In genomic region chr17:81139428-81139827, GRCh38 we compare ENCODE assay signal across 16 cellular contexts. TPM values are rescaled to one million over a fixed set of nuclear protein-coding genes. Genes with fewer than 3 reads are reported as not detected.
A peak's percentile ranks its signal among the peaks of the same experiment; 100 is the strongest.
DNase-seq lines count a peak whose midpoint lies in the region; ATAC-seq, FAIRE-seq and TF ChIP-seq lines count a peak whose summit lies in the region.
"Had no signal": no experiment of that assay in that cellular context is flagged by ENCODE, and none has a peak within 500 bp of the region (broad histone marks: within the 10 kb centered on the region; RNA-seq: fewer than 3 reads in every experiment).

No MANE protein-coding gene starts in this region.

- H3K79me2 ChIP-seq in H9 (ENCODE audit: insufficient read depth, low read length), result no peaks in the 10 kb centered on the region

- H3K23me2 ChIP-seq in H9 (ENCODE audit: insufficient read length, low read depth, low read length, poor library complexity, severe bottlenecking), result no peaks in the 10 kb centered on the region

- H3K4me3 ChIP-seq in bronchial epithelial cell (ENCODE audit: low read depth, low read length), result no peak overlapping the region
- H3K4me3 ChIP-seq: A549, GM23248 had no signal

- no peak overlapping the region for H2BK120ac ChIP-seq in H9 (ENCODE audit: low read depth, low read length, poor library complexity, severe bottlenecking)

- H2BK20ac ChIP-seq in H9 (ENCODE audit: low read depth, low read length, poor library complexity, severe bottlenecking), result no peak overlapping the region

- H3K56ac ChIP-seq in H9 (ENCODE audit: insufficient read length, low read depth, low read length), result no peak overlapping the region

- DNase-seq in H9, result no peak
- no peak for DNase-seq in bronchial epithelial cell (ENCODE audit: low read depth)
- no peak for DNase-seq in endothelial cell (ENCODE audit: low spot score)
- no peak for DNase-seq in NAMALWA (ENCODE audit: low spot score)
- DNase-seq in DMS 273 treated with DMSO at 0.1 percent for 48 hours (lab: John Stamatoyannopoulos, UW), result no peak
- DNase-seq: BE2C; Caco-2; CD8-positive, alpha-beta memory T cell; DMS53; GM23248; H7 had no signal

- no peaks in the 10 kb centered on the region for H3K9me3 ChIP-seq in H9 (ENCODE audit: control insufficient read depth, low read depth, low read length)
- H3K9me3 ChIP-seq: A549, BE2C had no signal

- H3K14ac ChIP-seq in H9 (ENCODE audit: insufficient read depth, low read length), result no peak overlapping the region; the same call in 1 of the 2 replicates

- no peak overlapping the region for H3K4ac ChIP-seq in H9 (ENCODE audit: low read depth, low read length)

- no peak overlapping the region for H2BK12ac ChIP-seq in H9 (ENCODE audit: insufficient read length, low read depth, low read length)

- no peak overlapping the region for H4K5ac ChIP-seq in H9 (ENCODE audit: insufficient read length, low read depth, low read length)

- ATAC-seq in GM19452 (IDR thresholded peaks at IDR 0.05; ENCODE audit: unreplicated experiment), result no peak
- ATAC-seq: A549 had no signal

- no peak overlapping the region for H2BK15ac ChIP-seq in H9 (ENCODE audit: low read depth, low read length)

- H3K9ac ChIP-seq in H9 (ENCODE audit: extremely low read depth, insufficient read length, low read length), result no peak overlapping the region
- H3K9ac ChIP-seq: GM23248 had no signal

- no peak overlapping the region for H4K8ac ChIP-seq in H9 (replicated peaks; ENCODE audit: insufficient read length, low read depth, low read length)

- H3K4me1 Mint-ChIP-seq in H9, result peaks cover 2 to 10% of the 10 kb centered on the region in 2 experiments; a peak in 2 of 4 replicates
- peaks cover 6% of the 10 kb centered on the region for H3K4me1 Mint-ChIP-seq in endothelial cell (ENCODE audit: unreplicated experiment)
- H3K4me1 Mint-ChIP-seq: CD8-positive, alpha-beta memory T cell; IgD-negative memory B cell had no signal

- H3K27ac Mint-ChIP-seq in H9 (peak overlapping the region in 2 of 3 experiments; percentile 34 to 82; a peak in 3 of 7 replicates), endothelial cell (ENCODE audit: unreplicated experiment) (no peak overlapping the region)
- H3K27ac Mint-ChIP-seq: CD8-positive, alpha-beta memory T cell; IgD-negative memory B cell had no signal

- peaks cover 1% of the 10 kb centered on the region; the same call in 1 of the 2 replicates for H3K27me3 Mint-ChIP-seq in H9 (ENCODE audit: low read depth)
- peaks cover 9% of the 10 kb centered on the region for H3K27me3 Mint-ChIP-seq in endothelial cell (ENCODE audit: unreplicated experiment)

- H3K36me3 Mint-ChIP-seq in H9 (ENCODE audit: insufficient read depth in 1 of 3, low read depth in 3 of 3) (peaks cover 0 to 7% (median 0%) of the 10 kb centered on the region in 3 experiments; a peak in 4 of 7 replicates), endothelial cell (ENCODE audit: low read depth, unreplicated experiment) (peaks cover 7% of the 10 kb centered on the region)
- H3K36me3 Mint-ChIP-seq: CD8-positive, alpha-beta memory T cell had no signal

- no peaks in the 10 kb centered on the region for H3K4me1 ChIP-seq in H9 (ENCODE audit: insufficient read depth, low read length)
- H3K4me1 ChIP-seq: BE2C had no signal

- no peak overlapping the region for H3K18ac ChIP-seq in H9 (ENCODE audit: insufficient read length, low read depth, low read length)

- H2AFZ ChIP-seq in H9 (ENCODE audit: low read length), result no peak overlapping the region
- H2AFZ ChIP-seq: GM23248 had no signal

- no peak overlapping the region for H3T11ph ChIP-seq in H9 (ENCODE audit: low read length)

- H3K27me3 ChIP-seq in H9 (ENCODE audit: insufficient read depth, low read length) (no peaks in the 10 kb centered on the region), bronchial epithelial cell (ENCODE audit: control insufficient read depth, insufficient read depth, low read length) (no peaks in the 10 kb centered on the region)
- H3K27me3 ChIP-seq: BE2C had no signal

- no peaks in the 10 kb centered on the region for H3K36me3 ChIP-seq in bronchial epithelial cell (ENCODE audit: control insufficient read depth, insufficient read depth, low read length)
- H3K36me3 ChIP-seq: BE2C had no signal

- H3K4me3 Mint-ChIP-seq in H9, result no peak overlapping the region
- H3K4me3 Mint-ChIP-seq in endothelial cell (ENCODE audit: unreplicated experiment), result peak overlapping the region; percentile 71
- H3K4me3 Mint-ChIP-seq: CD8-positive, alpha-beta memory T cell; IgD-negative memory B cell had no signal

- H3K9me3 Mint-ChIP-seq in H9 (peaks cover 15 to 17% of the 10 kb centered on the region in 2 experiments), endothelial cell (ENCODE audit: unreplicated experiment) (no peaks in the 10 kb centered on the region)
- H3K9me3 Mint-ChIP-seq: CD8-positive, alpha-beta memory T cell; IgD-negative memory B cell had no signal

- H3K23ac ChIP-seq in H9 (ENCODE audit: insufficient read length, low read depth, low read length), result no peak overlapping the region

- H3K4me2 ChIP-seq in H9 (ENCODE audit: insufficient read depth, insufficient read length, low read length), result no peak overlapping the region
- H3K4me2 ChIP-seq: A549 had no signal

- H3K79me1 ChIP-seq in H9 (ENCODE audit: insufficient read depth, low read depth, low read length, poor library complexity, severe bottlenecking), result no peaks in the 10 kb centered on the region

- FAIRE-seq in bronchial epithelial cell (lab: Jason Lieb, UNC), result peak; percentile 40
- FAIRE-seq: A549 had no signal

- H4K20me1 ChIP-seq in H9 (ENCODE audit: control insufficient read depth, insufficient read depth, insufficient read length), result no peaks in the 10 kb centered on the region

- H3K27ac ChIP-seq in H9 (ENCODE audit: insufficient read length, low read depth, low read length), result no peak overlapping the region
- H3K27ac ChIP-seq in temporal lobe (ENCODE audit: low read depth, low read length), result peak overlapping the region; percentile 65
- H3K27ac ChIP-seq: A549, GM23248 had no signal

- no peak overlapping the region for H2BK5ac ChIP-seq in H9 (ENCODE audit: insufficient read length, low read length)

- H2AK5ac ChIP-seq in H9 (ENCODE audit: insufficient read length, low read length), result no peak overlapping the region

- no CpG with 5 or more reads among the region's 8 CpGs for WGBS in H9 (ENCODE audit: extremely low coverage, insufficient read length, low lambda C conversion rate)

- H4K91ac ChIP-seq in H9 (ENCODE audit: insufficient read length, low read depth, low read length), result no peak overlapping the region

- no peak for TF ChIP-seq CTCF in H9 (conservative IDR thresholded peaks at IDR 0.05)
- no peak for TF ChIP-seq CTCF in bronchial epithelial cell (IDR thresholded peaks at IDR 0.05; ENCODE audit: insufficient read depth, low read length, severe bottlenecking)
- no peak for TF ChIP-seq CTCF in endothelial cell (IDR thresholded peaks at IDR 0.05; ENCODE audit: unreplicated experiment)

RNA-seq across cellular contexts. Expression of gene PVALEF, which starts 25.9 kb away (rescaled TPM):
- total RNA-seq in H9 (2021), result not detected in 2 replicates
- total RNA-seq in bronchial epithelial cell, result not detected in 2 replicates
- total RNA-seq in endothelial cell (ENCODE audit: unreplicated experiment), result not detected
- not detected for total RNA-seq in temporal lobe
- total RNA-seq: Caco-2; CD8-positive, alpha-beta memory T cell; GM23248; H7; HT-29 had no signal

RNA-seq across cellular contexts. Expression of gene AATK, which starts 26.6 kb away (rescaled TPM):
- total RNA-seq in H9 (2021), result 2.3 and 2.4 TPM in 2 replicates
- 0.51 and 0.79 TPM in 2 replicates for total RNA-seq in bronchial epithelial cell
- total RNA-seq in endothelial cell (ENCODE audit: unreplicated experiment), result 7.7 TPM
- 7.9 TPM for total RNA-seq in temporal lobe
